In the genomic region with DNA sequence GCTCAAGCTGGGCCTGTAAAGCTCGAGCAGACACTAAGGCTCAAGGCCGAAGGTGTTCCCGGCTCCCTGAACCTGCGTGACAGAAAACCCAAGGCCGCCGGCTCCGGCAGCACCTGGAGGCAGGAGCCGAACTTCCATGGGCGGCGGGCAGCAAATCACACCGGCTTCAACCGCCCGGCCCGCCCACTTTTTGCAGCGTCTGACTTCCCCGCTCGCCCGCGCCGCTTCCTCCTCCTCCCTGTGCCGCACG, we compare ENCODE assay signal across 1 cellular context.
TF ChIP-seq lines count a peak whose summit lies in the region.

No MANE protein-coding gene starts in this region.

TF ChIP-seq in IMR-90, 13 proteins besides CTCF, POLR2A, EP300 and RAD21:
- TF ChIP-seq CEBPB (IDR thresholded peaks at IDR 0.05; ENCODE audit: low read depth, low read length) (no peak), MXI1 (IDR thresholded peaks at IDR 0.05; ENCODE audit: borderline replicate concordance, low read depth, low read length) (0 out of 2 replicates have a peak, but pooled peaks have one; percentile 35), FOS (IDR thresholded peaks at IDR 0.05; ENCODE audit: low read depth, low read length) (no peak), MAZ (IDR thresholded peaks at IDR 0.05; ENCODE audit: borderline replicate concordance, low read depth, low read length) (no peak)
- TF ChIP-seq, protein P1, sequence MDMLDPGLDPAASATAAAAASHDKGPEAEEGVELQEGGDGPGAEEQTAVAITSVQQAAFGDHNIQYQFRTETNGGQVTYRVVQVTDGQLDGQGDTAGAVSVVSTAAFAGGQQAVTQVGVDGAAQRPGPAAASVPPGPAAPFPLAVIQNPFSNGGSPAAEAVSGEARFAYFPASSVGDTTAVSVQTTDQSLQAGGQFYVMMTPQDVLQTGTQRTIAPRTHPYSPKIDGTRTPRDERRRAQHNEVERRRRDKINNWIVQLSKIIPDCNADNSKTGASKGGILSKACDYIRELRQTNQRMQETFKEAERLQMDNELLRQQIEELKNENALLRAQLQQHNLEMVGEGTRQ (IDR thresholded peaks at IDR 0.05; ENCODE audit: low read depth, low read length), result no peak
